Comparison of ENCODE assay signal across 1 cellular context in the genomic region with DNA sequence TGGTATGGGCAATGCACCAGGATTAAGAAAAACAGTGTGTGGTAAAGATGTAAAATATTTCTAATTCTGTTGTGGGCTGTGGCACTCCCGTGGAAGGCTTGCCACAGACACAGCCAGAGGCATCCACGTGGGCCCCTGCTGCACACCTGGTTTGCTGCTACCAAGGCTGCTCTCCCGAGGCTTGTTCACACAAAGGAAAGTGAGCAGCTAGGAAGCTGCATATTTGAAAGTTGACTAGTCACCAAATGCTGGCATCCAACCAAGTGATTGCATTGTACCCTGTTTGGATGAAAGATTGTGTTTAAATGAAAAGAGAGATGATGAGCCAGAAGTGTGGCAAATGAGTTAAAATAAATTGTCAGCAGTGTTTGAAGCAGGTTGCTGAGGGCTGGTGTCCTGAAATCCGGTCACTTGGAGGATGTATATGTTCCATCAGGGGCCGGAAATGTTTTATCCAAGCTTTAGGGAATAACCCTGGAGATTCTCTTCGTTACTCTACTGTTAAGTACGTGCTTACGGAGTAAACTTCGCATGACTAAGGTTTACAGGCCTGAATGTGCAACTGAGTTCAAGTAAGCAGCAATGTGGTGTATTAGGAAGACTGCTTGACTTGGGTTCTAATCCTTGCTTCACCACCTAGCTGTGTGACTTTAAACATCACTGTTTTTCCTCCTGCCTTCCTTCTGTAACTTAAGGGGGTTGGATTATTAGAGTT.
A peak's percentile ranks its signal among the peaks of the same experiment; 100 is the strongest.
TF ChIP-seq lines count a peak whose summit lies in the region.

No MANE protein-coding gene starts in this region.

TF ChIP-seq in SK-N-SH, 30 proteins besides CTCF, POLR2A, EP300 and RAD21 (continued from another document):
- TF ChIP-seq, protein P1, sequence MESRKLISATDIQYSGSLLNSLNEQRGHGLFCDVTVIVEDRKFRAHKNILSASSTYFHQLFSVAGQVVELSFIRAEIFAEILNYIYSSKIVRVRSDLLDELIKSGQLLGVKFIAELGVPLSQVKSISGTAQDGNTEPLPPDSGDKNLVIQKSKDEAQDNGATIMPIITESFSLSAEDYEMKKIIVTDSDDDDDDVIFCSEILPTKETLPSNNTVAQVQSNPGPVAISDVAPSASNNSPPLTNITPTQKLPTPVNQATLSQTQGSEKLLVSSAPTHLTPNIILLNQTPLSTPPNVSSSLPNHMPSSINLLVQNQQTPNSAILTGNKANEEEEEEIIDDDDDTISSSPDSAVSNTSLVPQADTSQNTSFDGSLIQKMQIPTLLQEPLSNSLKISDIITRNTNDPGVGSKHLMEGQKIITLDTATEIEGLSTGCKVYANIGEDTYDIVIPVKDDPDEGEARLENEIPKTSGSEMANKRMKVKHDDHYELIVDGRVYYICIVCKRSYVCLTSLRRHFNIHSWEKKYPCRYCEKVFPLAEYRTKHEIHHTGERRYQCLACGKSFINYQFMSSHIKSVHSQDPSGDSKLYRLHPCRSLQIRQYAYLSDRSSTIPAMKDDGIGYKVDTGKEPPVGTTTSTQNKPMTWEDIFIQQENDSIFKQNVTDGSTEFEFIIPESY (IDR thresholded peaks at IDR 0.05; ENCODE audit: borderline replicate concordance, low read depth), result no peak
- no peak for TF ChIP-seq SIN3A (IDR thresholded peaks at IDR 0.05; ENCODE audit: borderline replicate concordance, low read depth, low read length)
- TF ChIP-seq, protein P2, sequence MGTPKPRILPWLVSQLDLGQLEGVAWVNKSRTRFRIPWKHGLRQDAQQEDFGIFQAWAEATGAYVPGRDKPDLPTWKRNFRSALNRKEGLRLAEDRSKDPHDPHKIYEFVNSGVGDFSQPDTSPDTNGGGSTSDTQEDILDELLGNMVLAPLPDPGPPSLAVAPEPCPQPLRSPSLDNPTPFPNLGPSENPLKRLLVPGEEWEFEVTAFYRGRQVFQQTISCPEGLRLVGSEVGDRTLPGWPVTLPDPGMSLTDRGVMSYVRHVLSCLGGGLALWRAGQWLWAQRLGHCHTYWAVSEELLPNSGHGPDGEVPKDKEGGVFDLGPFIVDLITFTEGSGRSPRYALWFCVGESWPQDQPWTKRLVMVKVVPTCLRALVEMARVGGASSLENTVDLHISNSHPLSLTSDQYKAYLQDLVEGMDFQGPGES (IDR thresholded peaks at IDR 0.05; ENCODE audit: low read depth, low read length), result no peak
- no peak for TF ChIP-seq SMC3 (IDR thresholded peaks at IDR 0.05; ENCODE audit: low read depth, low read length)
- TF ChIP-seq, protein P3, sequence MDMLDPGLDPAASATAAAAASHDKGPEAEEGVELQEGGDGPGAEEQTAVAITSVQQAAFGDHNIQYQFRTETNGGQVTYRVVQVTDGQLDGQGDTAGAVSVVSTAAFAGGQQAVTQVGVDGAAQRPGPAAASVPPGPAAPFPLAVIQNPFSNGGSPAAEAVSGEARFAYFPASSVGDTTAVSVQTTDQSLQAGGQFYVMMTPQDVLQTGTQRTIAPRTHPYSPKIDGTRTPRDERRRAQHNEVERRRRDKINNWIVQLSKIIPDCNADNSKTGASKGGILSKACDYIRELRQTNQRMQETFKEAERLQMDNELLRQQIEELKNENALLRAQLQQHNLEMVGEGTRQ (IDR thresholded peaks at IDR 0.05; ENCODE audit: borderline replicate concordance, low read depth, low read length), result no peak
- 0 out of 2 replicates have a peak, but pooled peaks have one; percentile 18 for TF ChIP-seq POLR2AphosphoS5 (IDR thresholded peaks at IDR 0.05; ENCODE audit: low read depth, low read length)
- TF ChIP-seq FOXM1 (IDR thresholded peaks at IDR 0.05; ENCODE audit: low read depth), result no peak
- peak; percentile 54 for TF ChIP-seq TCF12 (IDR thresholded peaks at IDR 0.05)
- TF ChIP-seq GATA2 (CRISPR knock-in tag; IDR thresholded peaks at IDR 0.05), result no peak
- peak; percentile 87 for TF ChIP-seq NFIC (IDR thresholded peaks at IDR 0.05; ENCODE audit: borderline replicate concordance)
- no peak for TF ChIP-seq FOXJ3 (CRISPR knock-in tag; IDR thresholded peaks at IDR 0.05)
- peak; percentile 55 for TF ChIP-seq JUND (IDR thresholded peaks at IDR 0.05)
- TF ChIP-seq, protein P4, sequence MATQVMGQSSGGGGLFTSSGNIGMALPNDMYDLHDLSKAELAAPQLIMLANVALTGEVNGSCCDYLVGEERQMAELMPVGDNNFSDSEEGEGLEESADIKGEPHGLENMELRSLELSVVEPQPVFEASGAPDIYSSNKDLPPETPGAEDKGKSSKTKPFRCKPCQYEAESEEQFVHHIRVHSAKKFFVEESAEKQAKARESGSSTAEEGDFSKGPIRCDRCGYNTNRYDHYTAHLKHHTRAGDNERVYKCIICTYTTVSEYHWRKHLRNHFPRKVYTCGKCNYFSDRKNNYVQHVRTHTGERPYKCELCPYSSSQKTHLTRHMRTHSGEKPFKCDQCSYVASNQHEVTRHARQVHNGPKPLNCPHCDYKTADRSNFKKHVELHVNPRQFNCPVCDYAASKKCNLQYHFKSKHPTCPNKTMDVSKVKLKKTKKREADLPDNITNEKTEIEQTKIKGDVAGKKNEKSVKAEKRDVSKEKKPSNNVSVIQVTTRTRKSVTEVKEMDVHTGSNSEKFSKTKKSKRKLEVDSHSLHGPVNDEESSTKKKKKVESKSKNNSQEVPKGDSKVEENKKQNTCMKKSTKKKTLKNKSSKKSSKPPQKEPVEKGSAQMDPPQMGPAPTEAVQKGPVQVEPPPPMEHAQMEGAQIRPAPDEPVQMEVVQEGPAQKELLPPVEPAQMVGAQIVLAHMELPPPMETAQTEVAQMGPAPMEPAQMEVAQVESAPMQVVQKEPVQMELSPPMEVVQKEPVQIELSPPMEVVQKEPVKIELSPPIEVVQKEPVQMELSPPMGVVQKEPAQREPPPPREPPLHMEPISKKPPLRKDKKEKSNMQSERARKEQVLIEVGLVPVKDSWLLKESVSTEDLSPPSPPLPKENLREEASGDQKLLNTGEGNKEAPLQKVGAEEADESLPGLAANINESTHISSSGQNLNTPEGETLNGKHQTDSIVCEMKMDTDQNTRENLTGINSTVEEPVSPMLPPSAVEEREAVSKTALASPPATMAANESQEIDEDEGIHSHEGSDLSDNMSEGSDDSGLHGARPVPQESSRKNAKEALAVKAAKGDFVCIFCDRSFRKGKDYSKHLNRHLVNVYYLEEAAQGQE (IDR thresholded peaks at IDR 0.05; ENCODE audit: low read depth, low read length), result no peak
- TF ChIP-seq ELF1 (IDR thresholded peaks at IDR 0.05), result no peak
- TF ChIP-seq CHD2 (IDR thresholded peaks at IDR 0.05; ENCODE audit: low read length, partially characterized antibody), result no peak
- TF ChIP-seq RCOR1 (IDR thresholded peaks at IDR 0.05; ENCODE audit: low read length), result no peak
- TF ChIP-seq RXRA (IDR thresholded peaks at IDR 0.05; ENCODE audit: borderline replicate concordance, low read depth), result no peak
- TF ChIP-seq RFX5 (IDR thresholded peaks at IDR 0.05; ENCODE audit: low read length), result no peak
- TF ChIP-seq TAF1 (IDR thresholded peaks at IDR 0.05; ENCODE audit: borderline replicate concordance, low read depth, low read length), result no peak
- TF ChIP-seq EZH2phosphoT487 (IDR thresholded peaks at IDR 0.05; ENCODE audit: borderline replicate concordance, low read depth), result no peak
- no peak for TF ChIP-seq GABPA (IDR thresholded peaks at IDR 0.05; ENCODE audit: low read depth)
- no peak for TF ChIP-seq TEAD4 (IDR thresholded peaks at IDR 0.05; ENCODE audit: borderline replicate concordance, insufficient read depth)
- no peak; the same call in 1 of the 2 replicates for TF ChIP-seq FOSL2 (IDR thresholded peaks at IDR 0.05; ENCODE audit: borderline replicate concordance, low read depth)
